Comparison of ENCODE assay signal across 32 cellular contexts in the genomic region with DNA sequence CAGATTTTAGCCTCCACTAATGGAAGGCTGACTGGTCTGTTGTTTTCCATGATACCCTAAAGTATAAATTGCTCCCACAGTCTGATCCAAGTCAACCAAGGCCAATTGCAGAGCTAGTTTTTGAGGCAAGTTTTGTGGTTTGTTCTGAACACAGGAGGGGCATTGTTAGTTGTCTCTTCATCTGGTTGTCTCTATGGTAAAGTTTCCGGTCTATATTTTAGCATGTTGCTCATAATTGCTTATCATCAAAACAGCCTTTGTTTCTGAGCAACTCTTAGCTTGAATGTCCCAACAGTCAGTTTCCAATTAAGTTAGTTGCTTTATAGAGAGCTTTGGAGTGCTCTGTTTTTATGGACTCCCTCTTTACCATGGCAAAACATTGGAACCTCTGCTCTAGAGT.
"Had no signal": no experiment of that assay in that cellular context is flagged by ENCODE, and none has a peak within 500 bp of the region (broad histone marks: within the 10 kb centered on the region; RNA-seq: fewer than 3 reads in every experiment).

No MANE protein-coding gene starts in this region.

- H3K4me1 ChIP-seq: Peyer's patch had no signal

- H3K27ac Mint-ChIP-seq: activated CD4-positive, alpha-beta memory T cell treated with anti-CD3 and anti-CD28 coated beads, Interleukin-2, amount 10 ng/mL, durations not matched to agents 7 days and 5 days; activated CD8-positive, alpha-beta memory T cell treated with anti-CD3 and anti-CD28 coated beads, Interleukin-2, amount 10 ng/mL, durations not matched to agents 7 days and 5 days; activated naive CD4-positive, alpha-beta T cell treated with anti-CD3 and anti-CD28 coated beads, Interleukin-2, amount 10 ng/mL, durations not matched to agents 7 days and 5 days; activated naive CD8-positive, alpha-beta T cell; activated naive CD8-positive, alpha-beta T cell treated with anti-CD3 and anti-CD28 coated beads, Interleukin-2, amount 50 U/mL, for 24 hours; brain had no signal

- ATAC-seq: activated CD8-positive, alpha-beta memory T cell treated with anti-CD3 and anti-CD28 coated beads, Interleukin-2, amount 10 ng/mL, durations not matched to agents 7 days and 5 days; activated naive CD8-positive, alpha-beta T cell treated with anti-CD3 and anti-CD28 coated beads, Interleukin-2, amount 50 U/mL, for 24 hours; PC-3; Right ventricle myocardium inferior had no signal

- DNase-seq: activated CD4-positive, alpha-beta memory T cell treated with anti-CD3 and anti-CD28 coated beads, Interleukin-2, amount 10 ng/mL, durations not matched to agents 7 days and 5 days; activated CD4-positive, alpha-beta T cell treated with anti-CD3 and anti-CD28 coated beads for 1 hour; activated CD4-positive, alpha-beta T cell treated with anti-CD3 and anti-CD28 coated beads for 48 hours; activated CD4-positive, CD25-positive, alpha-beta regulatory T cell; activated CD8-positive, alpha-beta memory T cell treated with anti-CD3 and anti-CD28 coated beads for 24 hours; activated CD8-positive, alpha-beta memory T cell treated with anti-CD3 and anti-CD28 coated beads, Interleukin-2, amount 10 ng/mL, durations not matched to agents 7 days and 5 days; activated CD8-positive, alpha-beta memory T cell treated with anti-CD3 and anti-CD28 coated beads, Interleukin-2, amount 50 U/mL, for 48 hours; activated effector memory CD4-positive, alpha-beta T cell treated with Interleukin-2 at 50 U/mL for 16 hours; activated naive CD4-positive, alpha-beta T cell treated with anti-CD3 and anti-CD28 coated beads, Interleukin-2, amount 10 ng/mL, durations not matched to agents 7 days and 5 days; activated naive CD8-positive, alpha-beta T cell treated with anti-CD3 and anti-CD28 coated beads, Interleukin-2, amount 50 U/mL, for 24 hours; activated T-cell treated with anti-CD3 and anti-CD28 coated beads, Interleukin-2, amount 50 U/mL, for 48 hours; anterior cingulate cortex; caudate nucleus; cerebellar nuclear complex; NCI-H1105; NCI-H1417 treated with DMSO at 0.1 percent for 48 hours; NCI-H1694; NCI-H1930; NCI-H2081 treated with DMSO at 0.1 percent for 48 hours; NCI-H446 treated with DMSO at 0.1 percent for 48 hours; NCI-H524; NK-92 treated with Interleukin-12 subunit alpha and Interleukin-12 subunit beta, amount 100 ng/mL, for 24 hours; Peyer's patch; SIG-M5; SW 1271; T1000; WERI-Rb-1 had no signal

- H3K27ac ChIP-seq: Peyer's patch, RWPE1, WERI-Rb-1 had no signal

- H3K27me3 Mint-ChIP-seq: activated CD4-positive, alpha-beta memory T cell treated with anti-CD3 and anti-CD28 coated beads, Interleukin-2, amount 10 ng/mL, durations not matched to agents 7 days and 5 days; activated CD8-positive, alpha-beta memory T cell treated with anti-CD3 and anti-CD28 coated beads, Interleukin-2, amount 10 ng/mL, durations not matched to agents 7 days and 5 days; activated naive CD4-positive, alpha-beta T cell treated with anti-CD3 and anti-CD28 coated beads, Interleukin-2, amount 10 ng/mL, durations not matched to agents 7 days and 5 days had no signal

- H3K36me3 Mint-ChIP-seq: activated CD8-positive, alpha-beta memory T cell treated with anti-CD3 and anti-CD28 coated beads, Interleukin-2, amount 10 ng/mL, durations not matched to agents 7 days and 5 days; activated naive CD4-positive, alpha-beta T cell treated with anti-CD3 and anti-CD28 coated beads, Interleukin-2, amount 10 ng/mL, durations not matched to agents 7 days and 5 days; activated naive CD8-positive, alpha-beta T cell; brain had no signal

- H3K36me3 ChIP-seq: Peyer's patch, WERI-Rb-1 had no signal

- H3K4me3 Mint-ChIP-seq: activated CD4-positive, alpha-beta memory T cell treated with anti-CD3 and anti-CD28 coated beads, Interleukin-2, amount 10 ng/mL, durations not matched to agents 7 days and 5 days; activated CD8-positive, alpha-beta memory T cell treated with anti-CD3 and anti-CD28 coated beads, Interleukin-2, amount 10 ng/mL, durations not matched to agents 7 days and 5 days; activated naive CD4-positive, alpha-beta T cell treated with anti-CD3 and anti-CD28 coated beads, Interleukin-2, amount 10 ng/mL, durations not matched to agents 7 days and 5 days; activated naive CD8-positive, alpha-beta T cell; activated naive CD8-positive, alpha-beta T cell treated with anti-CD3 and anti-CD28 coated beads, Interleukin-2, amount 50 U/mL, for 24 hours; brain had no signal

- H3K9me3 Mint-ChIP-seq: activated CD4-positive, alpha-beta memory T cell treated with anti-CD3 and anti-CD28 coated beads, Interleukin-2, amount 10 ng/mL, durations not matched to agents 7 days and 5 days; activated naive CD4-positive, alpha-beta T cell treated with anti-CD3 and anti-CD28 coated beads, Interleukin-2, amount 10 ng/mL, durations not matched to agents 7 days and 5 days; activated naive CD8-positive, alpha-beta T cell treated with anti-CD3 and anti-CD28 coated beads, Interleukin-2, amount 50 U/mL, for 24 hours; brain had no signal

- H3K27me3 ChIP-seq: Peyer's patch had no signal

- H3K4me3 ChIP-seq: Peyer's patch had no signal

- H3K4me1 Mint-ChIP-seq: activated CD4-positive, alpha-beta memory T cell treated with anti-CD3 and anti-CD28 coated beads, Interleukin-2, amount 10 ng/mL, durations not matched to agents 7 days and 5 days; activated CD8-positive, alpha-beta memory T cell treated with anti-CD3 and anti-CD28 coated beads, Interleukin-2, amount 10 ng/mL, durations not matched to agents 7 days and 5 days; activated naive CD4-positive, alpha-beta T cell treated with anti-CD3 and anti-CD28 coated beads, Interleukin-2, amount 10 ng/mL, durations not matched to agents 7 days and 5 days; activated naive CD8-positive, alpha-beta T cell treated with anti-CD3 and anti-CD28 coated beads, Interleukin-2, amount 50 U/mL, for 24 hours; brain had no signal
